19 cellular contexts compared by ENCODE assay signal in genomic region chr1:2952992-2953391, GRCh38.
"Had no signal": no experiment of that assay in that cellular context is flagged by ENCODE, and none has a peak within 500 bp of the region (broad histone marks: within the 10 kb centered on the region; RNA-seq: fewer than 3 reads in every experiment).

No MANE protein-coding gene starts in this region.

- H3K27me3 Mint-ChIP-seq: type B pancreatic cell had no signal

- ATAC-seq: effector memory CD8-positive, alpha-beta T cell; gastroesophageal sphincter; left lung; naive thymus-derived CD4-positive, alpha-beta T cell; psoas muscle; sciatic nerve; stimulated activated naive CD8-positive, alpha-beta T cell treated with anti-CD3 and anti-CD28 coated beads, Interleukin-15, Interleukin-2, amounts not matched to agents 100 U/mL and 50 U/mL, for 24 hours had no signal

- H3K27ac Mint-ChIP-seq: dendritic cell treated with granulocyte-macrophage colony-stimulating factor and Interleukin-4, amounts not matched to agents 40 ng/mL and 50 ng/mL, for 4 days; effector memory CD8-positive, alpha-beta T cell; immature natural killer cell; naive thymus-derived CD4-positive, alpha-beta T cell; nephron progenitor cell; type B pancreatic cell had no signal

- DNase-seq: effector memory CD8-positive, alpha-beta T cell; esophagus squamous epithelium; foreskin fibroblast; glutamatergic neuron; immature natural killer cell; mesendoderm; naive thymus-derived CD4-positive, alpha-beta T cell; nephron progenitor cell; retina; stimulated activated CD4-positive, alpha-beta T cell treated with anti-CD3 and anti-CD28 coated beads, Interleukin-12 subunit alpha, Interleukin-12 subunit beta, amount 100 ng/mL, for 4 hours; stimulated activated naive CD8-positive, alpha-beta T cell treated with anti-CD3 and anti-CD28 coated beads, Interleukin-15, Interleukin-2, amounts not matched to agents 100 U/mL and 50 U/mL, for 24 hours; thyroid gland; uterus had no signal

- H3K36me3 Mint-ChIP-seq: type B pancreatic cell had no signal

- H3K4me1 Mint-ChIP-seq: nephron progenitor cell had no signal

- H3K4me3 Mint-ChIP-seq: dendritic cell treated with granulocyte-macrophage colony-stimulating factor and Interleukin-4, amounts not matched to agents 40 ng/mL and 50 ng/mL, for 4 days; effector memory CD8-positive, alpha-beta T cell; immature natural killer cell; naive thymus-derived CD4-positive, alpha-beta T cell; nephron progenitor cell; type B pancreatic cell had no signal
